Comparison of ENCODE assay signal across 2 cellular contexts in genomic region chr1:27652505-27652904, GRCh38.
TF ChIP-seq lines count a peak whose summit lies in the region.

No MANE protein-coding gene starts in this region.

TF ChIP-seq in HEK293, 187 proteins besides CTCF, POLR2A, EP300 and RAD21:
- 0 out of 2 replicates have a peak, but pooled peaks have one; percentile 34 for TF ChIP-seq ZNF692 (tag by site-specific recombination; IDR thresholded peaks at IDR 0.05)
- TF ChIP-seq PRDM1 (tag by site-specific recombination; IDR thresholded peaks at IDR 0.05), result peak; percentile 31; the same call in 1 of the 2 replicates
- TF ChIP-seq ZNF223 (tag by site-specific recombination; IDR thresholded peaks at IDR 0.05), result no peak

TF ChIP-seq in K562, 482 proteins besides CTCF, POLR2A, EP300 and RAD21:
- no peak for TF ChIP-seq PPARD (CRISPR knock-in tag; IDR thresholded peaks at IDR 0.05)
- no peak for TF ChIP-seq HMGN3 (IDR thresholded peaks at IDR 0.05; ENCODE audit: borderline replicate concordance, extremely low read depth, insufficient read length, low read depth, low read length)
- no peak for TF ChIP-seq THRAP3 (IDR thresholded peaks at IDR 0.05; ENCODE audit: borderline replicate concordance)
- no peak for TF ChIP-seq ARID3B (CRISPR knock-in tag; IDR thresholded peaks at IDR 0.05; ENCODE audit: borderline replicate concordance)
- TF ChIP-seq CTCFL (IDR thresholded peaks at IDR 0.05; ENCODE audit: borderline replicate concordance, insufficient read depth, low read depth, low read length, poor library complexity, severe bottlenecking), result no peak
- TF ChIP-seq ILK (tag; IDR thresholded peaks at IDR 0.05; ENCODE audit: borderline replicate concordance, low read depth), result no peak
- TF ChIP-seq NR1H2 (CRISPR knock-in tag; IDR thresholded peaks at IDR 0.05), result no peak
- TF ChIP-seq MTF1 (CRISPR knock-in tag; IDR thresholded peaks at IDR 0.05; ENCODE audit: borderline replicate concordance), result no peak
- no peak for TF ChIP-seq ARNT (IDR thresholded peaks at IDR 0.05)
- TF ChIP-seq ZNF134 (CRISPR knock-in tag; conservative IDR thresholded peaks at IDR 0.05), result no peak
- TF ChIP-seq ZNF512 (tag; IDR thresholded peaks at IDR 0.05), result no peak
- TF ChIP-seq NR2C1 (IDR thresholded peaks at IDR 0.05), result no peak
- no peak for TF ChIP-seq NR2C1 (tag; IDR thresholded peaks at IDR 0.05)
- no peak for TF ChIP-seq MCM3 (IDR thresholded peaks at IDR 0.05)
- no peak for TF ChIP-seq SNRNP70 (optimal IDR thresholded peaks at IDR 0.05; ENCODE audit: low read depth, low read length)
- TF ChIP-seq FOS (IDR thresholded peaks at IDR 0.05; ENCODE audit: extremely low read depth, insufficient read length), result no peak
- TF ChIP-seq SPI1 (IDR thresholded peaks at IDR 0.05; ENCODE audit: borderline replicate concordance, low read depth, low read length), result peak; percentile 42; the same call in 1 of the 2 replicates
- TF ChIP-seq ZNF224 (CRISPR knock-in tag; IDR thresholded peaks at IDR 0.05), result no peak
- no peak for TF ChIP-seq SMAD2 (IDR thresholded peaks at IDR 0.05; ENCODE audit: low read depth, low read length)
- TF ChIP-seq LEF1 (IDR thresholded peaks at IDR 0.05), result no peak
- TF ChIP-seq HLTF (IDR thresholded peaks at IDR 0.05), result no peak
- no peak for TF ChIP-seq SNIP1 (IDR thresholded peaks at IDR 0.05; ENCODE audit: low read depth)
- no peak for TF ChIP-seq KHSRP (IDR thresholded peaks at IDR 0.05)
- TF ChIP-seq HINFP (tag; conservative IDR thresholded peaks at IDR 0.05; ENCODE audit: low read depth), result no peak
- TF ChIP-seq NUFIP1 (IDR thresholded peaks at IDR 0.05; ENCODE audit: partially characterized antibody), result no peak
- TF ChIP-seq MXD1 (CRISPR knock-in tag; IDR thresholded peaks at IDR 0.05; ENCODE audit: borderline replicate concordance, poor library complexity, severe bottlenecking), result no peak
- no peak for TF ChIP-seq NR0B1 (IDR thresholded peaks at IDR 0.05; ENCODE audit: partially characterized antibody)
- TF ChIP-seq U2AF1 (optimal IDR thresholded peaks at IDR 0.05; ENCODE audit: low read depth, low read length), result no peak
- no peak for TF ChIP-seq ZNF121 (CRISPR knock-in tag; conservative IDR thresholded peaks at IDR 0.05)
- TF ChIP-seq MAFG (tag; conservative IDR thresholded peaks at IDR 0.05), result 0 out of 2 replicates have a peak, but pooled peaks have one; percentile 10
- peak; percentile 57; the same call in 1 of the 2 replicates for TF ChIP-seq NFE2 (IDR thresholded peaks at IDR 0.05; ENCODE audit: low read depth)
- TF ChIP-seq FOXP4 (CRISPR knock-in tag; IDR thresholded peaks at IDR 0.05; ENCODE audit: borderline replicate concordance), result no peak
- TF ChIP-seq NFATC3 (IDR thresholded peaks at IDR 0.05), result no peak
- no peak for TF ChIP-seq ZBTB5 (IDR thresholded peaks at IDR 0.05)
- TF ChIP-seq MAFF (IDR thresholded peaks at IDR 0.05; ENCODE audit: low read length), result peak; percentile 10; the same call in 1 of the 2 replicates
- no peak for TF ChIP-seq PKNOX1 (IDR thresholded peaks at IDR 0.05)
- TF ChIP-seq ESRRB (CRISPR knock-in tag; IDR thresholded peaks at IDR 0.05; ENCODE audit: borderline replicate concordance), result no peak
